In the genomic region with DNA sequence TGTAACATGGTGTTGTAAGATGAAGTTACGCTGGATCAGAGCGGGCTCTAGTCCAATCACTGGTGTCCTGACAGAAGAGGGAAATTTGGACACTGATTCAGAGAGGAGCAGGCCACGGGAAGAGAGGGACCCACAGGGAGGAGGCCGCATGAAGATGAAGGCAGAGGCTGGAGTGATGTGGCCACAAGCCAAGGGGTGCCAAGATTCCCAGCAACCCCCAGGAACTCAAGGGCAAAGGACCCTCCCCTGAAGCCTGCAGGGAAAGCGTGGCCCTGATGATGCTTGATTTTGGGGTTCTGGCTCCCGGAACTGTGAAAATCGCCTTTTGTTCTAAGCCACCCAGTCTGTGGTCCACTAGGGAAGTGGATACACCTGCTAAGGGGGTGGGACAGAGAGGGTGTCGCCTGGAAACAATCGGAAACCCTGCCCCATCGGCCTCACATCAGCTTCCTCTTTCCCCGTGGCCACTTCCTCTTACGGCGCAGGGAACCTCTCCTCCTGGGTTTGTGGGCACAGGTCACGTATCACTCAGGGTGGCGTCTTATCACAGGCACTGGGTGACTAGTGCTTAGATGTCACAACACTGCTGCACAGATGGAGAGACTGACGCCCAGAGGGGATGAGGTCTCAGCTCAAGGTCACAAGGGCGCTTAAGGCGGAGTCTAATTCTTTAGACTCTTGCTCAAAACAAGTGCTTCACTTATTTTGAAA, we compare ENCODE assay signal across 9 cellular contexts.
A peak's percentile ranks its signal among the peaks of the same experiment; 100 is the strongest.
DNase-seq lines count a peak whose midpoint lies in the region; TF ChIP-seq lines count a peak whose summit lies in the region.
"Had no signal": no experiment of that assay in that cellular context is flagged by ENCODE, and none has a peak within 500 bp of the region (broad histone marks: within the 10 kb centered on the region; RNA-seq: fewer than 3 reads in every experiment).

No MANE protein-coding gene starts in this region.

- in situ Hi-C loops in ACHN (cut with HindIII; ENCODE audit: low pct_ligation_motif_present, low pct_unique_long_range_greater_than_20kb, low sequenced_read_pairs): no loop called here

- no peak for TF ChIP-seq CTCF in NB4 (IDR thresholded peaks at IDR 0.05; ENCODE audit: low read depth, low read length)

- TF ChIP-seq POLR2A in NB4 (IDR thresholded peaks at IDR 0.05; ENCODE audit: extremely low read depth, insufficient read length): no peak

- H3K4me3 ChIP-seq in NB4 (ENCODE audit: low read depth, low read length): no peak overlapping the region
- H3K4me3 ChIP-seq: A549 had no signal

- DNase-seq in NK-92 treated with Interleukin-12 subunit alpha and Interleukin-12 subunit beta, amount 100 ng/mL, for 24 hours (lab: John Stamatoyannopoulos, UW): peak; percentile 9
- DNase-seq in NK-92 (lab: John Stamatoyannopoulos, UW; ENCODE audit: unreplicated experiment) (no peak), NB4 (ENCODE audit: low read depth) (peak; percentile 100), activated T-cell treated with anti-CD3 and anti-CD28 coated beads for 1 hour (ENCODE audit: low read depth) (peak; percentile 45), inferior parietal cortex (ENCODE audit: extremely low spot score) (peak; percentile 18), ACHN (no peak), cortex of kidney (lab: John Stamatoyannopoulos, UW) (no peak)
- peak; percentile 34 to 51 for DNase-seq in stimulated activated CD8-positive, alpha-beta memory T cell treated with anti-CD3 and anti-CD28 coated beads, Interleukin-2, amount 100 ng/mL, for 48 hours (ENCODE audit: low read depth in 2 of 2)

Comparison
In these comparisons a context has a peak if more than half of its experiments do, and no peak if none do; other contexts are left out.
1. DNase-seq: peak in NK-92 treated with Interleukin-12 subunit alpha and Interleukin-12 subunit beta, amount 100 ng/mL, for 24 hours (single experiment), NB4 (single experiment), activated T-cell treated with anti-CD3 and anti-CD28 coated beads for 1 hour (single experiment), inferior parietal cortex (single experiment) and stimulated activated CD8-positive, alpha-beta memory T cell treated with anti-CD3 and anti-CD28 coated beads, Interleukin-2, amount 100 ng/mL, for 48 hours (2 of 2); none in NK-92 (single experiment), ACHN (single experiment) and cortex of kidney (single experiment).